12 cellular contexts compared by ENCODE assay signal in the genomic region with DNA sequence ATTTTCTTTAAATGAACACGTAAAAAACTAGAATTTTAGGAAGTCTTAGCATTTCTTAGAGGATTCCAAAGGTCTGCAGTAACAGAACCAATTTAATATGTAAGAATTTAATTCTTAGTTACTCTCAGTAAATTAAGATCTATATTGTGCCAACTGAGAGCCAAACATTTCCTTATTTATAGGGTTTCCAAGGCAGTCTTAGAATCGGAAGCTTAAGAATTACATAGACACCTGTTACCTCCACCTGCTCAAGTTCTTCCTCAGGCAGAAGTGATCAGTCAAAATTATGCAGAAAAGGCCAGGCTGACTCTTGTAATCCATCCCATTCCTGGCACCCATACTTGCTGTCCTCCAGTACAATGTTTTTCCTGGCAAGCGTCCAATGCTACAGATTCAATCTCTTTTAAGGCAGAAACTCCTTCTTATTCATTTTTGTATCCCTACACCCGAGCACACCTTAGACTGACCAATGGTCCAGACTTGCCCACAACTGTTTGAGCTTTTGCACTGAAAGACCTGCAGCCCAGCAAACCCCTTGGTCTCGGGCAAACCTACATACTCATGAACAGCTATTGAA.
DNase-seq lines count a peak whose midpoint lies in the region; ATAC-seq lines count a peak whose summit lies in the region.
"Had no signal": no experiment of that assay in that cellular context is flagged by ENCODE, and none has a peak within 500 bp of the region (broad histone marks: within the 10 kb centered on the region; RNA-seq: fewer than 3 reads in every experiment).

No MANE protein-coding gene starts in this region.

- DNase-seq in DMS153 (lab: John Stamatoyannopoulos, UW) (peak; percentile 3), NCI-H1092 (lab: John Stamatoyannopoulos, UW) (peak; percentile 31), adipocyte (ENCODE audit: low read depth) (peak; percentile 65), left lobe of liver (ENCODE audit: low spot score) (no peak), hippocampal formation (lab: John Stamatoyannopoulos, UW) (no peak), foreskin melanocyte (no peak)
- DNase-seq in activated CD8-positive, alpha-beta memory T cell treated with anti-CD3 and anti-CD28 coated beads, Interleukin-2, amount 50 U/mL, for 48 hours, result no peak
- DNase-seq: activated CD4-positive, alpha-beta T cell treated with anti-CD3 and anti-CD28 coated beads for 48 hours; activated naive CD4-positive, alpha-beta T cell treated with anti-CD3 and anti-CD28 coated beads, Interleukin-2, amount 50 U/mL, for 16 hours; CD8-positive, alpha-beta memory T cell; stimulated activated CD4-positive, alpha-beta T cell treated with anti-CD3 and anti-CD28 coated beads, Interleukin-4, amount 100 ng/mL, for 24 hours had no signal

- H3K36me3 ChIP-seq in adipocyte (ENCODE audit: control insufficient read depth, insufficient read depth, low read length, severe bottlenecking), result no peaks in the 10 kb centered on the region

- H3K27me3 ChIP-seq in adipocyte (replicated peaks; ENCODE audit: control insufficient read depth, insufficient read depth, low read length), result no peaks in the 10 kb centered on the region

- ATAC-seq in left lobe of liver (peak; percentile 70), HG03469 (IDR thresholded peaks at IDR 0.05; ENCODE audit: unreplicated experiment) (no peak)

- peaks cover 19% of the 10 kb centered on the region for H3K4me1 ChIP-seq in adipocyte (ENCODE audit: control insufficient read depth, insufficient read depth, low read length)

- no peaks in the 10 kb centered on the region for H3K9me3 ChIP-seq in adipocyte (ENCODE audit: control insufficient read depth, low read length)

- no peak overlapping the region for H3K4me3 ChIP-seq in adipocyte (ENCODE audit: low read length)

- no peak overlapping the region for H3K9ac ChIP-seq in adipocyte (ENCODE audit: low read length)

Comparison
In these comparisons a context has a peak if more than half of its experiments do, and no peak if none do; other contexts are left out.
1. DNase-seq: peak in DMS153 (single experiment), NCI-H1092 (single experiment) and adipocyte (single experiment); none in left lobe of liver (single experiment), hippocampal formation (0 of 2), activated CD8-positive, alpha-beta memory T cell treated with anti-CD3 and anti-CD28 coated beads, Interleukin-2, amount 50 U/mL, for 48 hours (single experiment) and foreskin melanocyte (single experiment).